In the genomic region with DNA sequence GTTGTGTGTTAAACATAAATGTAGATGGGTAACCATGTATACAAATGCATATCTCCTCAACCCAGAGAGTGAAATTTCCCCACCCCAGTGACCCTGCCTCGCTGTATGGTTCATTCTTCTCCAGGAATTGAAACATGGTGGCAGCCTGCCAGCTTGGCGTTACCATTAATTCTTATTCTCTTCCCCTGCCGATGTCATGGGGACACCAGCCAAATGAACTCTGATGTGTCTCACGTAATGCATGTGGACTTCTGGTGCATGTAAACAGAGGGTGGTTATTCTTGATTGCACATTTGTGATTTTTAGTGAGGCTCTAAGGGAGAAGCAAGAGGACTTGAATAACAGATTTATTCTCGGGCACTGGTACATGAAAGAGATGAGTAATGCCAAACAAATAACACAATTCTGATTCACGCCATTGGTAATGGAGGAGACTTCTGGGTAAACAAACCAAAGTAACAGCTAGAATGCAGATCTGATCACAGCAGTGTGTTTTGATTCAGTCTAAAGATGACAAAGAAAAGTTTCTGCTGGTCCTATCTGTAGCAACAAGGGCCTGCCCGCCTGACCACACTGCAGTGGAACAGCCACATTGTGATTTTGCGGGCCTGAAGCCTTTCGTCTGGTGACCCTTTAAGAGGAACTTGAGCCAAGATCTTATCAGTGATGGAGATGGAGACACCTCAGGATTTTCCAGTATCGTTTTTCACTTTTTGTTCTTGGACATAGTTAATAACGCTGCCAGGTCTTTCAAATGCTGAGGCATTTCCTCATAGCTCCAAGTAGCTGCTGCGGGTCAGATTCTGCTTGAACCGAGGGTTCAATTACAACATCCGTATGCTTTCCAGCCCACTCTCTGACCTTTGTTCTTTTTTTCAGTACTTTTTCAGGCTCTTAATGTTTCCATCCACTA, we compare ENCODE assay signal across 1 cellular context.
A peak's percentile ranks its signal among the peaks of the same experiment; 100 is the strongest.
TF ChIP-seq lines count a peak whose summit lies in the region.

No MANE protein-coding gene starts in this region.

TF ChIP-seq in HepG2, 621 proteins besides CTCF, POLR2A, EP300 and RAD21 (continued from another document and continues in another):
- TF ChIP-seq, protein P1, sequence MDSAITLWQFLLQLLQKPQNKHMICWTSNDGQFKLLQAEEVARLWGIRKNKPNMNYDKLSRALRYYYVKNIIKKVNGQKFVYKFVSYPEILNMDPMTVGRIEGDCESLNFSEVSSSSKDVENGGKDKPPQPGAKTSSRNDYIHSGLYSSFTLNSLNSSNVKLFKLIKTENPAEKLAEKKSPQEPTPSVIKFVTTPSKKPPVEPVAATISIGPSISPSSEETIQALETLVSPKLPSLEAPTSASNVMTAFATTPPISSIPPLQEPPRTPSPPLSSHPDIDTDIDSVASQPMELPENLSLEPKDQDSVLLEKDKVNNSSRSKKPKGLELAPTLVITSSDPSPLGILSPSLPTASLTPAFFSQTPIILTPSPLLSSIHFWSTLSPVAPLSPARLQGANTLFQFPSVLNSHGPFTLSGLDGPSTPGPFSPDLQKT (CRISPR knock-in tag; IDR thresholded peaks at IDR 0.05; ENCODE audit: borderline replicate concordance), result no peak
- TF ChIP-seq SP5 (CRISPR knock-in tag; IDR thresholded peaks at IDR 0.05; ENCODE audit: borderline replicate concordance, low read depth) (peak; percentile 57; the same call in 1 of the 2 replicates), ZFP82 (CRISPR knock-in tag; IDR thresholded peaks at IDR 0.05; ENCODE audit: borderline replicate concordance) (peak; percentile 75; the same call in 1 of the 2 replicates), SMAD1 (CRISPR knock-in tag; IDR thresholded peaks at IDR 0.05; ENCODE audit: borderline replicate concordance, low read depth) (no peak), ZNF232 (CRISPR knock-in tag; IDR thresholded peaks at IDR 0.05; ENCODE audit: borderline replicate concordance) (peak; percentile 55; the same call in 1 of the 2 replicates), TBP (CRISPR knock-in tag; IDR thresholded peaks at IDR 0.05) (no peak), GTF3A (CRISPR knock-in tag; conservative IDR thresholded peaks at IDR 0.05) (no peak), ZNF83 (CRISPR knock-in tag; IDR thresholded peaks at IDR 0.05; ENCODE audit: borderline replicate concordance) (no peak), JARID2 (CRISPR knock-in tag; IDR thresholded peaks at IDR 0.05; ENCODE audit: insufficient replicate concordance) (peak; percentile 36), ZNF737 (CRISPR knock-in tag; IDR thresholded peaks at IDR 0.05; ENCODE audit: borderline replicate concordance) (no peak), ZNF30 (CRISPR knock-in tag; IDR thresholded peaks at IDR 0.05) (no peak), TBX3 (IDR thresholded peaks at IDR 0.05; ENCODE audit: borderline replicate concordance) (peak; percentile 96), MXD4 (CRISPR knock-in tag; IDR thresholded peaks at IDR 0.05) (0 out of 2 replicates have a peak, but pooled peaks have one; percentile 6), ZNF335 (CRISPR knock-in tag; IDR thresholded peaks at IDR 0.05) (peak; percentile 46; the same call in 1 of the 2 replicates), ZNF33B (CRISPR knock-in tag; IDR thresholded peaks at IDR 0.05) (no peak), SRY (CRISPR knock-in tag; IDR thresholded peaks at IDR 0.05) (no peak), CC2D1A (CRISPR knock-in tag; IDR thresholded peaks at IDR 0.05) (no peak), ZNF761 (CRISPR knock-in tag; conservative IDR thresholded peaks at IDR 0.05) (no peak), ZNF546 (CRISPR knock-in tag; conservative IDR thresholded peaks at IDR 0.05) (no peak), TBX2 (CRISPR knock-in tag; IDR thresholded peaks at IDR 0.05; ENCODE audit: borderline replicate concordance) (peak; percentile 85), ZFP62 (CRISPR knock-in tag; IDR thresholded peaks at IDR 0.05) (no peak), ZNF549 (CRISPR knock-in tag; IDR thresholded peaks at IDR 0.05) (no peak), DR1 (CRISPR knock-in tag; IDR thresholded peaks at IDR 0.05) (no peak), PHF21A (CRISPR knock-in tag; IDR thresholded peaks at IDR 0.05) (peak; percentile 84), MAFF (IDR thresholded peaks at IDR 0.05; ENCODE audit: low read depth, low read length) (no peak), NFIC (IDR thresholded peaks at IDR 0.05; ENCODE audit: low read length) (peak; percentile 90), KDM1A (CRISPR knock-in tag; IDR thresholded peaks at IDR 0.05) (peak; percentile 90; the same call in 1 of the 2 replicates), EHMT2 (IDR thresholded peaks at IDR 0.05; ENCODE audit: borderline replicate concordance, low read depth, low read length) (peak; percentile 10; the same call in 1 of the 2 replicates), ZNF296 (CRISPR knock-in tag; conservative IDR thresholded peaks at IDR 0.05) (no peak), HCFC1 (IDR thresholded peaks at IDR 0.05; ENCODE audit: low read depth, low read length) (no peak), ZZZ3 (CRISPR knock-in tag; IDR thresholded peaks at IDR 0.05; ENCODE audit: borderline replicate concordance) (no peak), ZNF841 (CRISPR knock-in tag; IDR thresholded peaks at IDR 0.05; ENCODE audit: borderline replicate concordance) (no peak), JUND (CRISPR knock-in tag; IDR thresholded peaks at IDR 0.05) (no peak), ZNF674 (CRISPR knock-in tag; IDR thresholded peaks at IDR 0.05; ENCODE audit: low read depth) (no peak), KAT2B (IDR thresholded peaks at IDR 0.05; ENCODE audit: borderline replicate concordance, low read depth, low read length) (no peak), ZNF816 (CRISPR knock-in tag; IDR thresholded peaks at IDR 0.05; ENCODE audit: borderline replicate concordance) (no peak), STAT5B (CRISPR knock-in tag; IDR thresholded peaks at IDR 0.05) (no peak), ZBTB20 (CRISPR knock-in tag; IDR thresholded peaks at IDR 0.05; ENCODE audit: borderline replicate concordance, low read depth) (peak; percentile 91; the same call in 1 of the 2 replicates)
- TF ChIP-seq, protein P2, sequence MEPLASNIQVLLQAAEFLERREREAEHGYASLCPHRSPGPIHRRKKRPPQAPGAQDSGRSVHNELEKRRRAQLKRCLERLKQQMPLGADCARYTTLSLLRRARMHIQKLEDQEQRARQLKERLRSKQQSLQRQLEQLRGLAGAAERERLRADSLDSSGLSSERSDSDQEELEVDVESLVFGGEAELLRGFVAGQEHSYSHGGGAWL (CRISPR knock-in tag; IDR thresholded peaks at IDR 0.05), result no peak
- TF ChIP-seq, protein P3, sequence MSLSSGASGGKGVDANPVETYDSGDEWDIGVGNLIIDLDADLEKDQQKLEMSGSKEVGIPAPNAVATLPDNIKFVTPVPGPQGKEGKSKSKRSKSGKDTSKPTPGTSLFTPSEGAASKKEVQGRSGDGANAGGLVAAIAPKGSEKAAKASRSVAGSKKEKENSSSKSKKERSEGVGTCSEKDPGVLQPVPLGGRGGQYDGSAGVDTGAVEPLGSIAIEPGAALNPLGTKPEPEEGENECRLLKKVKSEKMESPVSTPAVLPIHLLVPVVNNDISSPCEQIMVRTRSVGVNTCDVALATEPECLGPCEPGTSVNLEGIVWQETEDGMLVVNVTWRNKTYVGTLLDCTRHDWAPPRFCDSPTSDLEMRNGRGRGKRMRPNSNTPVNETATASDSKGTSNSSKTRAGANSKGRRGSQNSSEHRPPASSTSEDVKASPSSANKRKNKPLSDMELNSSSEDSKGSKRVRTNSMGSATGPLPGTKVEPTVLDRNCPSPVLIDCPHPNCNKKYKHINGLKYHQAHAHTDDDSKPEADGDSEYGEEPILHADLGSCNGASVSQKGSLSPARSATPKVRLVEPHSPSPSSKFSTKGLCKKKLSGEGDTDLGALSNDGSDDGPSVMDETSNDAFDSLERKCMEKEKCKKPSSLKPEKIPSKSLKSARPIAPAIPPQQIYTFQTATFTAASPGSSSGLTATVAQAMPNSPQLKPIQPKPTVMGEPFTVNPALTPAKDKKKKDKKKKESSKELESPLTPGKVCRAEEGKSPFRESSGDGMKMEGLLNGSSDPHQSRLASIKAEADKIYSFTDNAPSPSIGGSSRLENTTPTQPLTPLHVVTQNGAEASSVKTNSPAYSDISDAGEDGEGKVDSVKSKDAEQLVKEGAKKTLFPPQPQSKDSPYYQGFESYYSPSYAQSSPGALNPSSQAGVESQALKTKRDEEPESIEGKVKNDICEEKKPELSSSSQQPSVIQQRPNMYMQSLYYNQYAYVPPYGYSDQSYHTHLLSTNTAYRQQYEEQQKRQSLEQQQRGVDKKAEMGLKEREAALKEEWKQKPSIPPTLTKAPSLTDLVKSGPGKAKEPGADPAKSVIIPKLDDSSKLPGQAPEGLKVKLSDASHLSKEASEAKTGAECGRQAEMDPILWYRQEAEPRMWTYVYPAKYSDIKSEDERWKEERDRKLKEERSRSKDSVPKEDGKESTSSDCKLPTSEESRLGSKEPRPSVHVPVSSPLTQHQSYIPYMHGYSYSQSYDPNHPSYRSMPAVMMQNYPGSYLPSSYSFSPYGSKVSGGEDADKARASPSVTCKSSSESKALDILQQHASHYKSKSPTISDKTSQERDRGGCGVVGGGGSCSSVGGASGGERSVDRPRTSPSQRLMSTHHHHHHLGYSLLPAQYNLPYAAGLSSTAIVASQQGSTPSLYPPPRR (CRISPR knock-in tag; IDR thresholded peaks at IDR 0.05; ENCODE audit: borderline replicate concordance), result peak; percentile 71
- TF ChIP-seq, protein P4, sequence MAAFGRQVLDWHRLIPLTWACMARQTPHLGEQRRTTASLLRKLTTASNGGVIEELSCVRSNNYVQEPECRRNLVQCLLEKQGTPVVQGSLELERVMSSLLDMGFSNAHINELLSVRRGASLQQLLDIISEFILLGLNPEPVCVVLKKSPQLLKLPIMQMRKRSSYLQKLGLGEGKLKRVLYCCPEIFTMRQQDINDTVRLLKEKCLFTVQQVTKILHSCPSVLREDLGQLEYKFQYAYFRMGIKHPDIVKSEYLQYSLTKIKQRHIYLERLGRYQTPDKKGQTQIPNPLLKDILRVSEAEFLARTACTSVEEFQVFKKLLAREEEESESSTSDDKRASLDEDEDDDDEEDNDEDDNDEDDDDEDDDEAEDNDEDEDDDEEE (CRISPR knock-in tag; IDR thresholded peaks at IDR 0.05), result no peak
- TF ChIP-seq, protein P5, sequence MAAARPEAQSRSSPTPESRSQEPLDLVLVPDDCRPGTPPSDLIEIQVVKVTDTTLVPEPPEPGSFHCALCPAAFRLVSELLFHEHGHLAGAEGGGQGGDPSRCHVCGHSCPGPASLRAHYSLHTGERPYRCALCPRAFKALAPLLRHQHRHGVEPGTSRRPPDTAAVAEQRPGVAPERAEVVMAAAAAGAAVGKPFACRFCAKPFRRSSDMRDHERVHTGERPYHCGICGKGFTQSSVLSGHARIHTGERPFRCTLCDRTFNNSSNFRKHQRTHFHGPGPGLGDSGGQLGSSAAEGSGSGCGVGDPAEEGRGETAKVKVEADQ (CRISPR knock-in tag; IDR thresholded peaks at IDR 0.05; ENCODE audit: borderline replicate concordance), result peak; percentile 71; the same call in 1 of the 2 replicates
- TF ChIP-seq, protein P6, sequence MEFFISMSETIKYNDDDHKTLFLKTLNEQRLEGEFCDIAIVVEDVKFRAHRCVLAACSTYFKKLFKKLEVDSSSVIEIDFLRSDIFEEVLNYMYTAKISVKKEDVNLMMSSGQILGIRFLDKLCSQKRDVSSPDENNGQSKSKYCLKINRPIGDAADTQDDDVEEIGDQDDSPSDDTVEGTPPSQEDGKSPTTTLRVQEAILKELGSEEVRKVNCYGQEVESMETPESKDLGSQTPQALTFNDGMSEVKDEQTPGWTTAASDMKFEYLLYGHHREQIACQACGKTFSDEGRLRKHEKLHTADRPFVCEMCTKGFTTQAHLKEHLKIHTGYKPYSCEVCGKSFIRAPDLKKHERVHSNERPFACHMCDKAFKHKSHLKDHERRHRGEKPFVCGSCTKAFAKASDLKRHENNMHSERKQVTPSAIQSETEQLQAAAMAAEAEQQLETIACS (CRISPR knock-in tag; IDR thresholded peaks at IDR 0.05), result no peak
- TF ChIP-seq, protein P7, sequence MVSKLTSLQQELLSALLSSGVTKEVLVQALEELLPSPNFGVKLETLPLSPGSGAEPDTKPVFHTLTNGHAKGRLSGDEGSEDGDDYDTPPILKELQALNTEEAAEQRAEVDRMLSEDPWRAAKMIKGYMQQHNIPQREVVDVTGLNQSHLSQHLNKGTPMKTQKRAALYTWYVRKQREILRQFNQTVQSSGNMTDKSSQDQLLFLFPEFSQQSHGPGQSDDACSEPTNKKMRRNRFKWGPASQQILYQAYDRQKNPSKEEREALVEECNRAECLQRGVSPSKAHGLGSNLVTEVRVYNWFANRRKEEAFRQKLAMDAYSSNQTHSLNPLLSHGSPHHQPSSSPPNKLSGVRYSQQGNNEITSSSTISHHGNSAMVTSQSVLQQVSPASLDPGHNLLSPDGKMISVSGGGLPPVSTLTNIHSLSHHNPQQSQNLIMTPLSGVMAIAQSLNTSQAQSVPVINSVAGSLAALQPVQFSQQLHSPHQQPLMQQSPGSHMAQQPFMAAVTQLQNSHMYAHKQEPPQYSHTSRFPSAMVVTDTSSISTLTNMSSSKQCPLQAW (CRISPR knock-in tag; IDR thresholded peaks at IDR 0.05), result no peak; the same call in 1 of the 2 replicates
- TF ChIP-seq, protein P8, sequence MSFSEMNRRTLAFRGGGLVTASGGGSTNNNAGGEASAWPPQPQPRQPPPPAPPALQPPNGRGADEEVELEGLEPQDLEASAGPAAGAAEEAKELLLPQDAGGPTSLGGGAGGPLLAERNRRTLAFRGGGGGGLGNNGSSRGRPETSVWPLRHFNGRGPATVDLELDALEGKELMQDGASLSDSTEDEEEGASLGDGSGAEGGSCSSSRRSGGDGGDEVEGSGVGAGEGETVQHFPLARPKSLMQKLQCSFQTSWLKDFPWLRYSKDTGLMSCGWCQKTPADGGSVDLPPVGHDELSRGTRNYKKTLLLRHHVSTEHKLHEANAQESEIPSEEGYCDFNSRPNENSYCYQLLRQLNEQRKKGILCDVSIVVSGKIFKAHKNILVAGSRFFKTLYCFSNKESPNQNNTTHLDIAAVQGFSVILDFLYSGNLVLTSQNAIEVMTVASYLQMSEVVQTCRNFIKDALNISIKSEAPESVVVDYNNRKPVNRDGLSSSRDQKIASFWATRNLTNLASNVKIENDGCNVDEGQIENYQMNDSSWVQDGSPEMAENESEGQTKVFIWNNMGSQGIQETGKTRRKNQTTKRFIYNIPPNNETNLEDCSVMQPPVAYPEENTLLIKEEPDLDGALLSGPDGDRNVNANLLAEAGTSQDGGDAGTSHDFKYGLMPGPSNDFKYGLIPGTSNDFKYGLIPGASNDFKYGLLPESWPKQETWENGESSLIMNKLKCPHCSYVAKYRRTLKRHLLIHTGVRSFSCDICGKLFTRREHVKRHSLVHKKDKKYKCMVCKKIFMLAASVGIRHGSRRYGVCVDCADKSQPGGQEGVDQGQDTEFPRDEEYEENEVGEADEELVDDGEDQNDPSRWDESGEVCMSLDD (CRISPR knock-in tag; IDR thresholded peaks at IDR 0.05; ENCODE audit: borderline replicate concordance), result no peak
- TF ChIP-seq, protein P9, sequence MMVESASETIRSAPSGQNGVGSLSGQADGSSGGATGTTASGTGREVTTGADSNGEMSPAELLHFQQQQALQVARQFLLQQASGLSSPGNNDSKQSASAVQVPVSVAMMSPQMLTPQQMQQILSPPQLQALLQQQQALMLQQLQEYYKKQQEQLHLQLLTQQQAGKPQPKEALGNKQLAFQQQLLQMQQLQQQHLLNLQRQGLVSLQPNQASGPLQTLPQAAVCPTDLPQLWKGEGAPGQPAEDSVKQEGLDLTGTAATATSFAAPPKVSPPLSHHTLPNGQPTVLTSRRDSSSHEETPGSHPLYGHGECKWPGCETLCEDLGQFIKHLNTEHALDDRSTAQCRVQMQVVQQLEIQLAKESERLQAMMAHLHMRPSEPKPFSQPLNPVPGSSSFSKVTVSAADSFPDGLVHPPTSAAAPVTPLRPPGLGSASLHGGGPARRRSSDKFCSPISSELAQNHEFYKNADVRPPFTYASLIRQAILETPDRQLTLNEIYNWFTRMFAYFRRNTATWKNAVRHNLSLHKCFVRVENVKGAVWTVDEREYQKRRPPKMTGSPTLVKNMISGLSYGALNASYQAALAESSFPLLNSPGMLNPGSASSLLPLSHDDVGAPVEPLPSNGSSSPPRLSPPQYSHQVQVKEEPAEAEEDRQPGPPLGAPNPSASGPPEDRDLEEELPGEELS (CRISPR knock-in tag; IDR thresholded peaks at IDR 0.05), result peak; percentile 87
